1 cellular context compared by ENCODE assay signal in genomic region chr4:113810906-113811305, GRCh38.
TF ChIP-seq lines count a peak whose summit lies in the region.

No MANE protein-coding gene starts in this region.

TF ChIP-seq in IMR-90, 13 proteins besides CTCF, POLR2A, EP300 and RAD21 (continued from another document):
- TF ChIP-seq ELK1 (IDR thresholded peaks at IDR 0.05; ENCODE audit: borderline replicate concordance, low read depth, low read length) = no peak
- no peak for TF ChIP-seq MAZ (IDR thresholded peaks at IDR 0.05; ENCODE audit: borderline replicate concordance, low read depth, low read length)
